Comparison of ENCODE assay signal across 11 cellular contexts in genomic region chr20:59013959-59014608, GRCh38. TPM values are rescaled to one million over a fixed set of nuclear protein-coding genes. Genes with fewer than 3 reads are reported as not detected.
DNase-seq lines count a peak whose midpoint lies in the region; ATAC-seq and TF ChIP-seq lines count a peak whose summit lies in the region.
"Had no signal": no experiment of that assay in that cellular context is flagged by ENCODE, and none has a peak within 500 bp of the region (broad histone marks: within the 10 kb centered on the region; RNA-seq: fewer than 3 reads in every experiment).

No MANE protein-coding gene starts in this region.

- intact Hi-C loops in activated CD8-positive, alpha-beta T cell treated with anti-CD3 and anti-CD28 coated beads for 36 hours (cut with micrococcal nuclease), result no loop called here
- intact Hi-C loops in left lung (cut with DNase I), result no loop called here

- H3K9me3 ChIP-seq in left lung, result no peaks in the 10 kb centered on the region

- peak; percentile 43 for ATAC-seq in activated CD8-positive, alpha-beta T cell treated with anti-CD3 and anti-CD28 coated beads for 36 hours
- no peak for ATAC-seq in stimulated activated memory B cell treated with anti-CD40 and anti-IgM and Interleukin-4, amounts not matched to agents 10 μg/mL and 1 μg/mL and 100 μg/mL, for 72 hours
- ATAC-seq in left lung, result no peak
- ATAC-seq: Panc1 had no signal

- no peak overlapping the region for H3K4me3 Mint-ChIP-seq in activated T-cell treated with anti-CD3 and anti-CD28 coated beads, Interleukin-2, amount 50 U/mL, for 24 hours
- no peak overlapping the region for H3K4me3 Mint-ChIP-seq in activated CD8-positive, alpha-beta T cell treated with anti-CD3 and anti-CD28 coated beads for 36 hours
- no peak overlapping the region for H3K4me3 Mint-ChIP-seq in stimulated activated memory B cell treated with anti-CD40 and anti-IgM and Interleukin-4, amounts not matched to agents 10 μg/mL and 1 μg/mL and 100 μg/mL, for 72 hours
- H3K4me3 Mint-ChIP-seq: activated B cell treated with CpG ODN at 0.5 μM for 24 hours had no signal

- TF ChIP-seq CTCF in activated CD8-positive, alpha-beta T cell treated with anti-CD3 and anti-CD28 coated beads for 36 hours (IDR thresholded peaks at IDR 0.05), result no peak
- TF ChIP-seq CTCF in fibroblast of mammary gland (conservative IDR thresholded peaks at IDR 0.05; ENCODE audit: control insufficient read depth, insufficient read depth, low read depth, low read length), result no peak
- no peak for TF ChIP-seq CTCF in left lung (IDR thresholded peaks at IDR 0.05)

- H3K36me3 ChIP-seq in left lung, result peaks cover 0 to 4% of the 10 kb centered on the region in 2 donors

- H3K9me3 Mint-ChIP-seq in activated T-cell treated with anti-CD3 and anti-CD28 coated beads, Interleukin-2, amount 50 U/mL, for 24 hours, result no peaks in the 10 kb centered on the region
- no peaks in the 10 kb centered on the region for H3K9me3 Mint-ChIP-seq in activated CD8-positive, alpha-beta T cell treated with anti-CD3 and anti-CD28 coated beads for 36 hours
- no peaks in the 10 kb centered on the region for H3K9me3 Mint-ChIP-seq in stimulated activated memory B cell treated with anti-CD40 and anti-IgM and Interleukin-4, amounts not matched to agents 10 μg/mL and 1 μg/mL and 100 μg/mL, for 72 hours
- H3K9me3 Mint-ChIP-seq: activated B cell treated with CpG ODN at 0.5 μM for 24 hours had no signal

- H3K27me3 Mint-ChIP-seq in activated T-cell treated with anti-CD3 and anti-CD28 coated beads, Interleukin-2, amount 50 U/mL, for 24 hours, result no peaks in the 10 kb centered on the region
- no peaks in the 10 kb centered on the region for H3K27me3 Mint-ChIP-seq in activated CD8-positive, alpha-beta T cell treated with anti-CD3 and anti-CD28 coated beads for 36 hours
- no peaks in the 10 kb centered on the region for H3K27me3 Mint-ChIP-seq in stimulated activated memory B cell treated with anti-CD40 and anti-IgM and Interleukin-4, amounts not matched to agents 10 μg/mL and 1 μg/mL and 100 μg/mL, for 72 hours
- H3K27me3 Mint-ChIP-seq: activated B cell treated with CpG ODN at 0.5 μM for 24 hours had no signal

- peak; percentile 27 for DNase-seq in activated T-cell treated with anti-CD3 and anti-CD28 coated beads, Interleukin-2, amount 50 U/mL, for 1 hour
- DNase-seq in activated T-cell treated with anti-CD3 and anti-CD28 coated beads, Interleukin-2, amount 50 U/mL, for 24 hours, result no peak
- DNase-seq in activated CD8-positive, alpha-beta T cell treated with anti-CD3 and anti-CD28 coated beads for 36 hours, result peak; percentile 30
- DNase-seq in fibroblast of mammary gland (ENCODE audit: low read depth) (peak; percentile 55), NCI-H2107 (lab: John Stamatoyannopoulos, UW) (no peak), left lung (no peak), NCI-H2171 (lab: John Stamatoyannopoulos, UW) (no peak)
- DNase-seq: activated B cell treated with CpG ODN at 0.5 μM for 24 hours, NCI-H187 had no signal

- H3K4me1 Mint-ChIP-seq in activated T-cell treated with anti-CD3 and anti-CD28 coated beads, Interleukin-2, amount 50 U/mL, for 24 hours (ENCODE audit: low read depth), result peaks cover 45% of the 10 kb centered on the region
- H3K4me1 Mint-ChIP-seq in activated CD8-positive, alpha-beta T cell treated with anti-CD3 and anti-CD28 coated beads for 36 hours (ENCODE audit: low read depth), result peaks cover 39% of the 10 kb centered on the region
- H3K4me1 Mint-ChIP-seq in stimulated activated memory B cell treated with anti-CD40 and anti-IgM and Interleukin-4, amounts not matched to agents 10 μg/mL and 1 μg/mL and 100 μg/mL, for 72 hours, result peaks cover 67% of the 10 kb centered on the region

- H3K36me3 Mint-ChIP-seq in activated T-cell treated with anti-CD3 and anti-CD28 coated beads, Interleukin-2, amount 50 U/mL, for 24 hours (ENCODE audit: low read depth), result peaks cover 1% of the 10 kb centered on the region
- H3K36me3 Mint-ChIP-seq in activated CD8-positive, alpha-beta T cell treated with anti-CD3 and anti-CD28 coated beads for 36 hours (ENCODE audit: low read depth), result no peaks in the 10 kb centered on the region
- peaks cover 17% of the 10 kb centered on the region for H3K36me3 Mint-ChIP-seq in stimulated activated memory B cell treated with anti-CD40 and anti-IgM and Interleukin-4, amounts not matched to agents 10 μg/mL and 1 μg/mL and 100 μg/mL, for 72 hours

- H3K4me3 ChIP-seq in fibroblast of mammary gland (ENCODE audit: control insufficient read depth, low read depth, low read length) (no peak overlapping the region), left lung (no peak overlapping the region)

- peaks cover 11 to 33% of the 10 kb centered on the region in 2 donors for H3K4me1 ChIP-seq in left lung

- H3K27me3 ChIP-seq in left lung, result no peaks in the 10 kb centered on the region

- POLR2A ChIA-PET in activated CD8-positive, alpha-beta T cell treated with anti-CD3 and anti-CD28 coated beads for 36 hours (lab: Charles Lee), result interaction anchor here (0.7 to 1.4 kb wide), 4 partner anchors 9 to 14 kb away, joined by 3 read pairs; no protein-coding TSS in a partner anchor

- H3K27ac Mint-ChIP-seq in activated T-cell treated with anti-CD3 and anti-CD28 coated beads, Interleukin-2, amount 50 U/mL, for 24 hours, result no peak overlapping the region
- H3K27ac Mint-ChIP-seq in activated CD8-positive, alpha-beta T cell treated with anti-CD3 and anti-CD28 coated beads for 36 hours, result no peak overlapping the region
- H3K27ac Mint-ChIP-seq in stimulated activated memory B cell treated with anti-CD40 and anti-IgM and Interleukin-4, amounts not matched to agents 10 μg/mL and 1 μg/mL and 100 μg/mL, for 72 hours, result peak overlapping the region; percentile 64
- H3K27ac Mint-ChIP-seq: activated B cell treated with CpG ODN at 0.5 μM for 24 hours had no signal

- no peak overlapping the region for H3K27ac ChIP-seq in left lung

- CTCF ChIA-PET in activated CD8-positive, alpha-beta T cell treated with anti-CD3 and anti-CD28 coated beads for 36 hours (lab: Charles Lee), result interaction anchor here (0.9 kb wide), 1 partner anchor 12 kb away, joined by 3 read pairs; no protein-coding TSS in a partner anchor

RNA-seq across cellular contexts. Expression of gene TUBB1, which starts 5.1 kb away (rescaled TPM):
- total RNA-seq in activated CD8-positive, alpha-beta T cell treated with anti-CD3 and anti-CD28 coated beads for 36 hours, result not detected
- 1 to 10 TPM; 2.0 to 3.6 TPM for total RNA-seq in left lung

RNA-seq across cellular contexts. Expression of gene CTSZ, which starts 7.0 kb away (rescaled TPM):
- 10 to 100 TPM; 17.9 to 18.4 TPM for total RNA-seq in activated CD8-positive, alpha-beta T cell treated with anti-CD3 and anti-CD28 coated beads for 36 hours
- total RNA-seq in left lung, result 100 to 1,000 TPM; 452 to 479 TPM

RNA-seq across cellular contexts. Expression of gene ATP5F1E, which starts 18.1 kb away (rescaled TPM):
- total RNA-seq in activated CD8-positive, alpha-beta T cell treated with anti-CD3 and anti-CD28 coated beads for 36 hours, result 10 to 100 TPM; 67.4 to 68.8 TPM
- total RNA-seq in left lung, result 10 to 100 TPM; 75.5 to 90.7 TPM

RNA-seq across cellular contexts. Expression of gene PRELID3B, which starts 28.5 kb away (rescaled TPM):
- 100 to 1,000 TPM; 140 to 145 TPM for total RNA-seq in activated CD8-positive, alpha-beta T cell treated with anti-CD3 and anti-CD28 coated beads for 36 hours
- 10 to 100 TPM; 55.7 to 56.3 TPM for total RNA-seq in left lung

RNA-seq across cellular contexts. Expression of gene NELFCD, which starts 33.0 kb away (rescaled TPM):
- 100 to 1,000 TPM; 106 to 120 TPM for total RNA-seq in activated CD8-positive, alpha-beta T cell treated with anti-CD3 and anti-CD28 coated beads for 36 hours
- 10 to 100 TPM; 48.3 to 53.5 TPM for total RNA-seq in left lung

Comparison
In these comparisons a context has a peak if more than half of its experiments do, and no peak if none do; other contexts are left out.
1. DNase-seq: peak in activated T-cell treated with anti-CD3 and anti-CD28 coated beads, Interleukin-2, amount 50 U/mL, for 1 hour (single experiment), activated CD8-positive, alpha-beta T cell treated with anti-CD3 and anti-CD28 coated beads for 36 hours (single experiment) and fibroblast of mammary gland (single experiment); none in activated T-cell treated with anti-CD3 and anti-CD28 coated beads, Interleukin-2, amount 50 U/mL, for 24 hours (single experiment), NCI-H2107 (single experiment), left lung (0 of 2) and NCI-H2171 (single experiment).
2. RNA of gene CTSZ, which starts 7.0 kb away (total RNA-seq): 452 to 479 TPM in left lung; 17.9 to 18.4 TPM in activated CD8-positive, alpha-beta T cell treated with anti-CD3 and anti-CD28 coated beads for 36 hours; every median in the first group is over 10 times any median in the second.